In the genomic region with DNA sequence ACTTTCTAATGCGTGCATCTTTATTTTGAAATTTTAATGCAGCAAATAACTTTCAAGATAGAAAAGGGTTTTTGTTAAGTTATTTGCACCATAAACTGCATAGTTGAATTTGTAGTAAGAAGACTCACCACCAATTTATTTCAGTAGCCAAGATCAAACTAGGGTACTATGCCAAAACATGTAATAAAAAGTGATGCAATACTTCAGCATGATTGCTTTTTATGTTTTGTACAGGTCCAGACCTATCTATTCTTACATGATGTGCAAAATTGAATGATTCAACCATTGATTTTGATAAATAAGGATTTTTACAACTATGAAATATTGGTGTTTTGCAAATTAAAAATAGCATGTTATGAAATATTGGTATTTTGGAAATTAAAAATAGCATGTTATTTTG, we compare ENCODE assay signal across 12 cellular contexts. TPM values are rescaled to one million over a fixed set of nuclear protein-coding genes. Genes with fewer than 3 reads are reported as not detected.
DNase-seq lines count a peak whose midpoint lies in the region; ATAC-seq and TF ChIP-seq lines count a peak whose summit lies in the region.
"Had no signal": no experiment of that assay in that cellular context is flagged by ENCODE, and none has a peak within 500 bp of the region (broad histone marks: within the 10 kb centered on the region; RNA-seq: fewer than 3 reads in every experiment).

No MANE protein-coding gene starts in this region.

- TF ChIP-seq CTCF in PC-3 (conservative IDR thresholded peaks at IDR 0.05; ENCODE audit: low read depth, low read length) = no peak
- TF ChIP-seq CTCF in epithelial cell of esophagus (IDR thresholded peaks at IDR 0.05; ENCODE audit: insufficient read depth, low read depth, low read length, missing control alignments) = no peak

- peak overlapping the region in 1 of 2 donors; percentile 58 for H3K4me3 Mint-ChIP-seq in activated T-cell treated with anti-CD3 and anti-CD28 coated beads, Interleukin-2, amount 50 U/mL, for 72 hours

- H3K4me3 ChIP-seq in PC-3 (ENCODE audit: low read length) = no peak overlapping the region
- H3K4me3 ChIP-seq in epithelial cell of esophagus (ENCODE audit: low read length) = no peak overlapping the region
- no peak overlapping the region for H3K4me3 ChIP-seq in skeletal muscle cell (ENCODE audit: low read depth, low read length)
- no peak overlapping the region for H3K4me3 ChIP-seq in SJCRH30
- H3K4me3 ChIP-seq: BLaER1 treated with 17β-estradiol and CSF1 and Interleukin-3, amounts not matched to agents 10 nM and 100 nM had no signal

- H3K27ac ChIP-seq in PC-3 (ENCODE audit: low read length) (no peak overlapping the region), SJCRH30 (no peak overlapping the region)

- no peak overlapping the region for H2AFZ ChIP-seq in PC-3 (ENCODE audit: low read length)

- H3K27me3 ChIP-seq in PC-3 (ENCODE audit: low read length) (no peaks in the 10 kb centered on the region), SJCRH30 (no peaks in the 10 kb centered on the region)
- H3K27me3 ChIP-seq: BLaER1 treated with 17β-estradiol and CSF1 and Interleukin-3, amounts not matched to agents 10 nM and 100 nM had no signal

- H3K36me3 ChIP-seq in PC-3 (ENCODE audit: low read depth, low read length) = no peaks in the 10 kb centered on the region
- peaks cover 12% of the 10 kb centered on the region for H3K36me3 ChIP-seq in SJCRH30

- no peaks in the 10 kb centered on the region for H3K27me3 Mint-ChIP-seq in activated T-cell treated with anti-CD3 and anti-CD28 coated beads, Interleukin-2, amount 50 U/mL, for 72 hours (ENCODE audit: low read depth)

- CTCF ChIA-PET in PC-3 (lab: Charles Lee) = no interaction called here

- H3K9me2 ChIP-seq in PC-3 (replicated peaks; ENCODE audit: low read length) = no peaks in the 10 kb centered on the region

- no TSS peak for BruUV-seq in PC-3 (replicated peaks; lab: Mats Ljungman, UMichigan)

- ATAC-seq in activated T-cell treated with anti-CD3 and anti-CD28 coated beads, Interleukin-2, amount 50 U/mL, for 72 hours (replicated peaks in 1 of 2) = peak in 1 of 2 donors; percentile 30
- ATAC-seq in PC-3 = no peak

- no peaks in the 10 kb centered on the region for H4K20me1 ChIP-seq in PC-3 (ENCODE audit: low read length)

- DNase-seq in activated T-cell treated with anti-CD3 and anti-CD28 coated beads, Interleukin-2, amount 50 U/mL, for 72 hours = no peak
- no peak for DNase-seq in activated T-cell treated with anti-CD3 and anti-CD28 coated beads for 4 hours
- peak; percentile 28 for DNase-seq in PC-3
- DNase-seq in epithelial cell of esophagus (ENCODE audit: low read depth) = peak; percentile 87
- DNase-seq in skeletal muscle cell (ENCODE audit: low read depth) = peak; percentile 40
- DNase-seq in SJCRH30 = no peak
- DNase-seq in DMS53 treated with DMSO at 0.1 percent for 48 hours (lab: John Stamatoyannopoulos, UW; ENCODE audit: unreplicated experiment) = no peak
- no peak for DNase-seq in HK-2 (ENCODE audit: unreplicated experiment)
- DNase-seq: NCI-H2081 treated with DMSO at 0.1 percent for 48 hours; stimulated activated CD4-positive, alpha-beta T cell treated with anti-CD3 and anti-CD28 coated beads, Interleukin-12 subunit alpha, Interleukin-12 subunit beta, amount 100 ng/mL, for 4 hours; stimulated activated naive CD4-positive, alpha-beta T cell treated with Interleukin-2 at 50 U/mL for 16 hours had no signal

- no peak overlapping the region for H3K9ac ChIP-seq in PC-3 (ENCODE audit: low read length)
- H3K9ac ChIP-seq: BLaER1 treated with 17β-estradiol and CSF1 and Interleukin-3, amounts not matched to agents 10 nM and 100 nM had no signal

- peaks cover 3 to 4% of the 10 kb centered on the region in 2 donors for H3K36me3 Mint-ChIP-seq in activated T-cell treated with anti-CD3 and anti-CD28 coated beads, Interleukin-2, amount 50 U/mL, for 72 hours (ENCODE audit: insufficient read depth in 2 of 2)

- no peaks in the 10 kb centered on the region for H3F3A ChIP-seq in PC-3 (ENCODE audit: low read length, unreplicated experiment)

- POLR2A ChIA-PET in PC-3 (lab: Charles Lee; ENCODE audit: unreplicated experiment) = interaction anchor here (0.6 kb wide), 1 partner anchor 71 kb away, joined by 4 read pairs; no protein-coding TSS in a partner anchor

- no peaks in the 10 kb centered on the region for H3K9me3 Mint-ChIP-seq in activated T-cell treated with anti-CD3 and anti-CD28 coated beads, Interleukin-2, amount 50 U/mL, for 72 hours

- H3K9me3 ChIP-seq in PC-3 (ENCODE audit: low read length) = no peaks in the 10 kb centered on the region
- no peaks in the 10 kb centered on the region for H3K9me3 ChIP-seq in SJCRH30 (replicated peaks)

- no peak overlapping the region for H3K4me2 ChIP-seq in PC-3 (ENCODE audit: low read length)
- H3K4me2 ChIP-seq: BLaER1 treated with 17β-estradiol and CSF1 and Interleukin-3, amounts not matched to agents 10 nM and 100 nM had no signal

- intact Hi-C loops in PC-3 (cut with micrococcal nuclease) = loop anchor here (5.0 to 10.0 kb wide), 3 partner anchors 152 to 306 kb away; no protein-coding TSS in a partner anchor

- H3K79me2 ChIP-seq in PC-3 (ENCODE audit: low read length) = peaks cover 62% of the 10 kb centered on the region

- peaks cover 9% of the 10 kb centered on the region; the same call in 1 of the 2 replicates for H3K4me1 ChIP-seq in PC-3 (ENCODE audit: insufficient read depth, low read length)
- H3K4me1 ChIP-seq in SJCRH30 = no peaks in the 10 kb centered on the region

- peak overlapping the region; percentile 91 for H3K27ac Mint-ChIP-seq in activated T-cell treated with anti-CD3 and anti-CD28 coated beads, Interleukin-2, amount 50 U/mL, for 72 hours

- peaks cover 36% of the 10 kb centered on the region for H3K4me1 Mint-ChIP-seq in activated T-cell treated with anti-CD3 and anti-CD28 coated beads, Interleukin-2, amount 50 U/mL, for 72 hours (ENCODE audit: low read depth)

RNA-seq across cellular contexts. Expression of gene AGPS, which starts 26.7 kb away (rescaled TPM):
- total RNA-seq in activated T-cell treated with anti-CD3 and anti-CD28 coated beads, Interleukin-2, amount 50 U/mL, for 72 hours = 10 to 100 TPM; 38.8 to 44.6 TPM
- 147 and 229 TPM in 2 replicates for total RNA-seq in PC-3 (2014; rRNA removed)
- total RNA-seq in SJCRH30 (2014; rRNA removed; shearing (Covaris generic)) = 56.4 and 66.7 TPM in 2 replicates

Comparison
In these comparisons a context has a peak if more than half of its experiments do, and no peak if none do; other contexts are left out.
1. DNase-seq: peak in PC-3 (single experiment), epithelial cell of esophagus (single experiment) and skeletal muscle cell (single experiment); none in activated T-cell treated with anti-CD3 and anti-CD28 coated beads, Interleukin-2, amount 50 U/mL, for 72 hours (0 of 2), activated T-cell treated with anti-CD3 and anti-CD28 coated beads for 4 hours (single experiment), SJCRH30 (0 of 2), DMS53 treated with DMSO at 0.1 percent for 48 hours (single experiment) and HK-2 (single experiment).